In genomic region chr6:151624481-151624880, GRCh38 we compare ENCODE assay signal across 1 cellular context.
TF ChIP-seq lines count a peak whose summit lies in the region.

No MANE protein-coding gene starts in this region.

TF ChIP-seq in HepG2, 621 proteins besides CTCF, POLR2A, EP300 and RAD21 (continued from another document):
- TF ChIP-seq ZNF407 (CRISPR knock-in tag; IDR thresholded peaks at IDR 0.05; ENCODE audit: not compliant biosample characterization): no peak
- TF ChIP-seq ZNF549 (CRISPR knock-in tag; IDR thresholded peaks at IDR 0.05): no peak
- TF ChIP-seq ZNF644 (CRISPR knock-in tag; IDR thresholded peaks at IDR 0.05; ENCODE audit: low read depth): no peak
- no peak for TF ChIP-seq ATF1 (CRISPR knock-in tag; IDR thresholded peaks at IDR 0.05)
- TF ChIP-seq HDAC2 (CRISPR knock-in tag; IDR thresholded peaks at IDR 0.05): no peak
- no peak for TF ChIP-seq MTF2 (CRISPR knock-in tag; IDR thresholded peaks at IDR 0.05; ENCODE audit: borderline replicate concordance)
